Comparison of ENCODE assay signal across 1 cellular context in the genomic region with DNA sequence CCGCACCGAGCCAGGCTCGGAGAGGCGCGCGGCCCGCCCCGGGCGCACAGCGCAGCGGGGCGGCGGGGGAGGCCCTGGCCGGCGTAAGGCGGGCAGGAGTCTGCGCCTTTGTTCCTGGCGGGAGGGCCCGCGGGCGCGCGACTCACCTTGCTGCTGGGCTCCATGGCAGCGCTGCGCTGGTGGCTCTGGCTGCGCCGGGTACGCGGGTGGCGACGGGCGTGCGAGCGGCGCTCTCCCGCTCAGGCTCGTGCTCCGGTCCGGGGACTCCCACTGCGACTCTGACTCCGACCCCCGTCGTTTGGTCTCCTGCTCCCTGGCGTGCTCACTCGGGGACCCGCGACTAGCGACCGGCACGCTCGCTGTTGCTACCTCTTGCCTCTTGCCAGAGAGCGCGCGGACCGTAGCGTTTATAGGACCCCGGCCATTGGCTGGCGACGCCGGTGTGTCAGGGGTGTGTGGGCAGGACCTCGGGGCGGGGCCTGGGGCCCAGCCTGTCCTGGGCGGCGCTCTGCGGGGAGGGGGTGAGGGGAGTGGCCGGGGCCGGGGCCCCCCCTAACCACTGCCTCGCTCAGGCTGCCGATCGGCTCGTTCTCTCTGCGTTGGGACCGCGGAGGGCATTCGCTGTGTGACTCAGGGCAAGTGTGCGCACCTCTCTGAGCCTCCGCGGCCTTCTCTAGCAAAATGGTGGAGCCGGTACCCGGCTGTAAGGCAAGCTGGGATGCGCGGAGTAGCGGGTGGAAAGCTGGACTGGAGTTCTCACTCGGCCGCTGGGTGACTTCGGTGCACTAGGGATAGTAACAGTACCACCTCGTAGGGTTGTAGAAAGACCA.
TF ChIP-seq lines count a peak whose summit lies in the region.

A gene (minus strand): TSS at position 381 of the 830 bp plus-strand sequence. CDS start 217 bp downstream, at position 164.

TF ChIP-seq in GM12878, 131 proteins besides CTCF, POLR2A, EP300 and RAD21 (continued from another document and continues in another):
- TF ChIP-seq, protein P1, sequence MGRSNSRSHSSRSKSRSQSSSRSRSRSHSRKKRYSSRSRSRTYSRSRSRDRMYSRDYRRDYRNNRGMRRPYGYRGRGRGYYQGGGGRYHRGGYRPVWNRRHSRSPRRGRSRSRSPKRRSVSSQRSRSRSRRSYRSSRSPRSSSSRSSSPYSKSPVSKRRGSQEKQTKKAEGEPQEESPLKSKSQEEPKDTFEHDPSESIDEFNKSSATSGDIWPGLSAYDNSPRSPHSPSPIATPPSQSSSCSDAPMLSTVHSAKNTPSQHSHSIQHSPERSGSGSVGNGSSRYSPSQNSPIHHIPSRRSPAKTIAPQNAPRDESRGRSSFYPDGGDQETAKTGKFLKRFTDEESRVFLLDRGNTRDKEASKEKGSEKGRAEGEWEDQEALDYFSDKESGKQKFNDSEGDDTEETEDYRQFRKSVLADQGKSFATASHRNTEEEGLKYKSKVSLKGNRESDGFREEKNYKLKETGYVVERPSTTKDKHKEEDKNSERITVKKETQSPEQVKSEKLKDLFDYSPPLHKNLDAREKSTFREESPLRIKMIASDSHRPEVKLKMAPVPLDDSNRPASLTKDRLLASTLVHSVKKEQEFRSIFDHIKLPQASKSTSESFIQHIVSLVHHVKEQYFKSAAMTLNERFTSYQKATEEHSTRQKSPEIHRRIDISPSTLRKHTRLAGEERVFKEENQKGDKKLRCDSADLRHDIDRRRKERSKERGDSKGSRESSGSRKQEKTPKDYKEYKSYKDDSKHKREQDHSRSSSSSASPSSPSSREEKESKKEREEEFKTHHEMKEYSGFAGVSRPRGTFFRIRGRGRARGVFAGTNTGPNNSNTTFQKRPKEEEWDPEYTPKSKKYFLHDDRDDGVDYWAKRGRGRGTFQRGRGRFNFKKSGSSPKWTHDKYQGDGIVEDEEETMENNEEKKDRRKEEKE (IDR thresholded peaks at IDR 0.05): no peak
- TF ChIP-seq MYC (IDR thresholded peaks at IDR 0.05; ENCODE audit: insufficient read depth, insufficient read length, insufficient replicate concordance, low read length, severe bottlenecking) (peak; percentile 22), GABPA (IDR thresholded peaks at IDR 0.05; ENCODE audit: low read depth) (no peak), ZNF207 (IDR thresholded peaks at IDR 0.05; ENCODE audit: borderline replicate concordance) (no peak), TBL1XR1 (IDR thresholded peaks at IDR 0.05; ENCODE audit: low read depth, low read length) (no peak), TAF1 (IDR thresholded peaks at IDR 0.05; ENCODE audit: borderline replicate concordance, low read depth, low read length) (peak; percentile 97), MXI1 (IDR thresholded peaks at IDR 0.05; ENCODE audit: low read depth, low read length) (peak; percentile 75), RB1 (IDR thresholded peaks at IDR 0.05; ENCODE audit: borderline replicate concordance) (0 out of 2 replicates have a peak, but pooled peaks have one; percentile 45), MTA3 (IDR thresholded peaks at IDR 0.05; ENCODE audit: borderline replicate concordance, low read length) (no peak), NR2C2 (IDR thresholded peaks at IDR 0.05; ENCODE audit: borderline replicate concordance, control insufficient read depth, insufficient read length, low read depth) (no peak), SP1 (IDR thresholded peaks at IDR 0.05; ENCODE audit: low read depth, low read length) (no peak), ZSCAN29 (IDR thresholded peaks at IDR 0.05) (no peak), POLR2AphosphoS2 (IDR thresholded peaks at IDR 0.05; ENCODE audit: low read depth, low read length) (peak; percentile 97), NRF1 (conservative IDR thresholded peaks at IDR 0.05; ENCODE audit: low read depth, low read length) (no peak; the same call in 1 of the 2 replicates), SMARCA5 (IDR thresholded peaks at IDR 0.05) (peak; percentile 100), HDGF (IDR thresholded peaks at IDR 0.05) (peak; percentile 81), CEBPB (IDR thresholded peaks at IDR 0.05; ENCODE audit: borderline replicate concordance in 1 of 2, low read depth in 2 of 2, low read length in 2 of 2) (no peak), MTA2 (IDR thresholded peaks at IDR 0.05; ENCODE audit: low read depth) (no peak), RBBP5 (conservative IDR thresholded peaks at IDR 0.05) (no peak), MYB (IDR thresholded peaks at IDR 0.05; ENCODE audit: borderline replicate concordance, low read depth, low read length) (no peak), HCFC1 (IDR thresholded peaks at IDR 0.05; ENCODE audit: low read length) (no peak), ZBED1 (IDR thresholded peaks at IDR 0.05; ENCODE audit: borderline replicate concordance) (no peak), PAX5 (IDR thresholded peaks at IDR 0.05; ENCODE audit: borderline replicate concordance, low read depth, low read length) (0 out of 2 replicates have a peak, but pooled peaks have one; percentile 56), TCF3 (IDR thresholded peaks at IDR 0.05; ENCODE audit: borderline replicate concordance, insufficient read depth, low read depth, low read length) (peak; percentile 88; the same call in 1 of the 2 replicates), IRF4 (IDR thresholded peaks at IDR 0.05; ENCODE audit: low read depth, low read length) (no peak), TARDBP (IDR thresholded peaks at IDR 0.05; ENCODE audit: borderline replicate concordance) (no peak), ZNF622 (IDR thresholded peaks at IDR 0.05) (no peak), SIN3A (IDR thresholded peaks at IDR 0.05; ENCODE audit: low read depth, low read length) (no peak; the same call in 1 of the 2 replicates), CBFB (IDR thresholded peaks at IDR 0.05; ENCODE audit: low read depth) (0 out of 2 replicates have a peak, but pooled peaks have one; percentile 20), SPI1 (IDR thresholded peaks at IDR 0.05; ENCODE audit: borderline replicate concordance, insufficient read depth, low read depth, low read length) (no peak), WRNIP1 (IDR thresholded peaks at IDR 0.05; ENCODE audit: borderline replicate concordance, low read depth, low read length) (no peak), MEF2B (IDR thresholded peaks at IDR 0.05; ENCODE audit: partially characterized antibody, poor library complexity, severe bottlenecking) (peak; percentile 28), SRF (IDR thresholded peaks at IDR 0.05; ENCODE audit: low read depth in 2 of 2, low read length in 2 of 2) (no peak)
- TF ChIP-seq, protein P2, sequence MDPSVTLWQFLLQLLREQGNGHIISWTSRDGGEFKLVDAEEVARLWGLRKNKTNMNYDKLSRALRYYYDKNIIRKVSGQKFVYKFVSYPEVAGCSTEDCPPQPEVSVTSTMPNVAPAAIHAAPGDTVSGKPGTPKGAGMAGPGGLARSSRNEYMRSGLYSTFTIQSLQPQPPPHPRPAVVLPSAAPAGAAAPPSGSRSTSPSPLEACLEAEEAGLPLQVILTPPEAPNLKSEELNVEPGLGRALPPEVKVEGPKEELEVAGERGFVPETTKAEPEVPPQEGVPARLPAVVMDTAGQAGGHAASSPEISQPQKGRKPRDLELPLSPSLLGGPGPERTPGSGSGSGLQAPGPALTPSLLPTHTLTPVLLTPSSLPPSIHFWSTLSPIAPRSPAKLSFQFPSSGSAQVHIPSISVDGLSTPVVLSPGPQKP (IDR thresholded peaks at IDR 0.05; ENCODE audit: low read depth, low read length): no peak
- TF ChIP-seq, protein P3, sequence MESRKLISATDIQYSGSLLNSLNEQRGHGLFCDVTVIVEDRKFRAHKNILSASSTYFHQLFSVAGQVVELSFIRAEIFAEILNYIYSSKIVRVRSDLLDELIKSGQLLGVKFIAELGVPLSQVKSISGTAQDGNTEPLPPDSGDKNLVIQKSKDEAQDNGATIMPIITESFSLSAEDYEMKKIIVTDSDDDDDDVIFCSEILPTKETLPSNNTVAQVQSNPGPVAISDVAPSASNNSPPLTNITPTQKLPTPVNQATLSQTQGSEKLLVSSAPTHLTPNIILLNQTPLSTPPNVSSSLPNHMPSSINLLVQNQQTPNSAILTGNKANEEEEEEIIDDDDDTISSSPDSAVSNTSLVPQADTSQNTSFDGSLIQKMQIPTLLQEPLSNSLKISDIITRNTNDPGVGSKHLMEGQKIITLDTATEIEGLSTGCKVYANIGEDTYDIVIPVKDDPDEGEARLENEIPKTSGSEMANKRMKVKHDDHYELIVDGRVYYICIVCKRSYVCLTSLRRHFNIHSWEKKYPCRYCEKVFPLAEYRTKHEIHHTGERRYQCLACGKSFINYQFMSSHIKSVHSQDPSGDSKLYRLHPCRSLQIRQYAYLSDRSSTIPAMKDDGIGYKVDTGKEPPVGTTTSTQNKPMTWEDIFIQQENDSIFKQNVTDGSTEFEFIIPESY (IDR thresholded peaks at IDR 0.05): no peak
- TF ChIP-seq, protein P4, sequence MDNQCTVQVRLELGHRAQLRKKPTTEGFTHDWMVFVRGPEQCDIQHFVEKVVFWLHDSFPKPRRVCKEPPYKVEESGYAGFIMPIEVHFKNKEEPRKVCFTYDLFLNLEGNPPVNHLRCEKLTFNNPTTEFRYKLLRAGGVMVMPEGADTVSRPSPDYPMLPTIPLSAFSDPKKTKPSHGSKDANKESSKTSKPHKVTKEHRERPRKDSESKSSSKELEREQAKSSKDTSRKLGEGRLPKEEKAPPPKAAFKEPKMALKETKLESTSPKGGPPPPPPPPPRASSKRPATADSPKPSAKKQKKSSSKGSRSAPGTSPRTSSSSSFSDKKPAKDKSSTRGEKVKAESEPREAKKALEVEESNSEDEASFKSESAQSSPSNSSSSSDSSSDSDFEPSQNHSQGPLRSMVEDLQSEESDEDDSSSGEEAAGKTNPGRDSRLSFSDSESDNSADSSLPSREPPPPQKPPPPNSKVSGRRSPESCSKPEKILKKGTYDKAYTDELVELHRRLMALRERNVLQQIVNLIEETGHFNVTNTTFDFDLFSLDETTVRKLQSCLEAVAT (IDR thresholded peaks at IDR 0.05): peak; percentile 73
- TF ChIP-seq, protein P5, sequence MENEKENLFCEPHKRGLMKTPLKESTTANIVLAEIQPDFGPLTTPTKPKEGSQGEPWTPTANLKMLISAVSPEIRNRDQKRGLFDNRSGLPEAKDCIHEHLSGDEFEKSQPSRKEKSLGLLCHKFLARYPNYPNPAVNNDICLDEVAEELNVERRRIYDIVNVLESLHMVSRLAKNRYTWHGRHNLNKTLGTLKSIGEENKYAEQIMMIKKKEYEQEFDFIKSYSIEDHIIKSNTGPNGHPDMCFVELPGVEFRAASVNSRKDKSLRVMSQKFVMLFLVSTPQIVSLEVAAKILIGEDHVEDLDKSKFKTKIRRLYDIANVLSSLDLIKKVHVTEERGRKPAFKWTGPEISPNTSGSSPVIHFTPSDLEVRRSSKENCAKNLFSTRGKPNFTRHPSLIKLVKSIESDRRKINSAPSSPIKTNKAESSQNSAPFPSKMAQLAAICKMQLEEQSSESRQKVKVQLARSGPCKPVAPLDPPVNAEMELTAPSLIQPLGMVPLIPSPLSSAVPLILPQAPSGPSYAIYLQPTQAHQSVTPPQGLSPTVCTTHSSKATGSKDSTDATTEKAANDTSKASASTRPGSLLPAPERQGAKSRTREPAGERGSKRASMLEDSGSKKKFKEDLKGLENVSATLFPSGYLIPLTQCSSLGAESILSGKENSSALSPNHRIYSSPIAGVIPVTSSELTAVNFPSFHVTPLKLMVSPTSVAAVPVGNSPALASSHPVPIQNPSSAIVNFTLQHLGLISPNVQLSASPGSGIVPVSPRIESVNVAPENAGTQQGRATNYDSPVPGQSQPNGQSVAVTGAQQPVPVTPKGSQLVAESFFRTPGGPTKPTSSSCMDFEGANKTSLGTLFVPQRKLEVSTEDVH (IDR thresholded peaks at IDR 0.05; ENCODE audit: low read depth, partially characterized antibody): peak; percentile 34
- TF ChIP-seq, protein P6, sequence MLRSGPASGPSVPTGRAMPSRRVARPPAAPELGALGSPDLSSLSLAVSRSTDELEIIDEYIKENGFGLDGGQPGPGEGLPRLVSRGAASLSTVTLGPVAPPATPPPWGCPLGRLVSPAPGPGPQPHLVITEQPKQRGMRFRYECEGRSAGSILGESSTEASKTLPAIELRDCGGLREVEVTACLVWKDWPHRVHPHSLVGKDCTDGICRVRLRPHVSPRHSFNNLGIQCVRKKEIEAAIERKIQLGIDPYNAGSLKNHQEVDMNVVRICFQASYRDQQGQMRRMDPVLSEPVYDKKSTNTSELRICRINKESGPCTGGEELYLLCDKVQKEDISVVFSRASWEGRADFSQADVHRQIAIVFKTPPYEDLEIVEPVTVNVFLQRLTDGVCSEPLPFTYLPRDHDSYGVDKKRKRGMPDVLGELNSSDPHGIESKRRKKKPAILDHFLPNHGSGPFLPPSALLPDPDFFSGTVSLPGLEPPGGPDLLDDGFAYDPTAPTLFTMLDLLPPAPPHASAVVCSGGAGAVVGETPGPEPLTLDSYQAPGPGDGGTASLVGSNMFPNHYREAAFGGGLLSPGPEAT (IDR thresholded peaks at IDR 0.05; ENCODE audit: low read depth): 0 out of 2 replicates have a peak, but pooled peaks have one; percentile 11
- TF ChIP-seq, protein P7, sequence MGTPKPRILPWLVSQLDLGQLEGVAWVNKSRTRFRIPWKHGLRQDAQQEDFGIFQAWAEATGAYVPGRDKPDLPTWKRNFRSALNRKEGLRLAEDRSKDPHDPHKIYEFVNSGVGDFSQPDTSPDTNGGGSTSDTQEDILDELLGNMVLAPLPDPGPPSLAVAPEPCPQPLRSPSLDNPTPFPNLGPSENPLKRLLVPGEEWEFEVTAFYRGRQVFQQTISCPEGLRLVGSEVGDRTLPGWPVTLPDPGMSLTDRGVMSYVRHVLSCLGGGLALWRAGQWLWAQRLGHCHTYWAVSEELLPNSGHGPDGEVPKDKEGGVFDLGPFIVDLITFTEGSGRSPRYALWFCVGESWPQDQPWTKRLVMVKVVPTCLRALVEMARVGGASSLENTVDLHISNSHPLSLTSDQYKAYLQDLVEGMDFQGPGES (IDR thresholded peaks at IDR 0.05): no peak
- TF ChIP-seq, protein P8, sequence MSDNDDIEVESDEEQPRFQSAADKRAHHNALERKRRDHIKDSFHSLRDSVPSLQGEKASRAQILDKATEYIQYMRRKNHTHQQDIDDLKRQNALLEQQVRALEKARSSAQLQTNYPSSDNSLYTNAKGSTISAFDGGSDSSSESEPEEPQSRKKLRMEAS (IDR thresholded peaks at IDR 0.05; ENCODE audit: low read depth, low read length): peak; percentile 69; the same call in 1 of the 2 replicates
- TF ChIP-seq, protein P9, sequence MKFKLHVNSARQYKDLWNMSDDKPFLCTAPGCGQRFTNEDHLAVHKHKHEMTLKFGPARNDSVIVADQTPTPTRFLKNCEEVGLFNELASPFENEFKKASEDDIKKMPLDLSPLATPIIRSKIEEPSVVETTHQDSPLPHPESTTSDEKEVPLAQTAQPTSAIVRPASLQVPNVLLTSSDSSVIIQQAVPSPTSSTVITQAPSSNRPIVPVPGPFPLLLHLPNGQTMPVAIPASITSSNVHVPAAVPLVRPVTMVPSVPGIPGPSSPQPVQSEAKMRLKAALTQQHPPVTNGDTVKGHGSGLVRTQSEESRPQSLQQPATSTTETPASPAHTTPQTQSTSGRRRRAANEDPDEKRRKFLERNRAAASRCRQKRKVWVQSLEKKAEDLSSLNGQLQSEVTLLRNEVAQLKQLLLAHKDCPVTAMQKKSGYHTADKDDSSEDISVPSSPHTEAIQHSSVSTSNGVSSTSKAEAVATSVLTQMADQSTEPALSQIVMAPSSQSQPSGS (IDR thresholded peaks at IDR 0.05; ENCODE audit: low read length): no peak
- TF ChIP-seq, protein P10, sequence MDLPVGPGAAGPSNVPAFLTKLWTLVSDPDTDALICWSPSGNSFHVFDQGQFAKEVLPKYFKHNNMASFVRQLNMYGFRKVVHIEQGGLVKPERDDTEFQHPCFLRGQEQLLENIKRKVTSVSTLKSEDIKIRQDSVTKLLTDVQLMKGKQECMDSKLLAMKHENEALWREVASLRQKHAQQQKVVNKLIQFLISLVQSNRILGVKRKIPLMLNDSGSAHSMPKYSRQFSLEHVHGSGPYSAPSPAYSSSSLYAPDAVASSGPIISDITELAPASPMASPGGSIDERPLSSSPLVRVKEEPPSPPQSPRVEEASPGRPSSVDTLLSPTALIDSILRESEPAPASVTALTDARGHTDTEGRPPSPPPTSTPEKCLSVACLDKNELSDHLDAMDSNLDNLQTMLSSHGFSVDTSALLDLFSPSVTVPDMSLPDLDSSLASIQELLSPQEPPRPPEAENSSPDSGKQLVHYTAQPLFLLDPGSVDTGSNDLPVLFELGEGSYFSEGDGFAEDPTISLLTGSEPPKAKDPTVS (IDR thresholded peaks at IDR 0.05; ENCODE audit: low read depth, low read length): no peak
